25 cellular contexts compared by ENCODE assay signal in genomic region chr7:94294471-94295131, GRCh38.
DNase-seq lines count a peak whose midpoint lies in the region; ATAC-seq, FAIRE-seq and TF ChIP-seq lines count a peak whose summit lies in the region.
"Had no signal": no experiment of that assay in that cellular context is flagged by ENCODE, and none has a peak within 500 bp of the region (broad histone marks: within the 10 kb centered on the region; RNA-seq: fewer than 3 reads in every experiment).

No MANE protein-coding gene starts in this region.

- in situ Hi-C loops in K562 (cut with MboI) = no loop called here

- WGBS in K562 (ENCODE audit: insufficient coverage, low coverage, missing lambda C conversion rate) = 7% methylated on average over 6 of the region's 6 CpGs

- H3K36me3 Mint-ChIP-seq in HFFc6 (ENCODE audit: low read depth) (no peaks in the 10 kb centered on the region), glutamatergic neuron (ENCODE audit: unreplicated experiment) (no peaks in the 10 kb centered on the region)
- H3K36me3 Mint-ChIP-seq: activated naive CD4-positive, alpha-beta T cell treated with anti-CD3 and anti-CD28 coated beads, Interleukin-2, amount 10 ng/mL, durations not matched to agents 7 days and 5 days; CD8-positive, alpha-beta T cell; stimulated activated effector memory CD8-positive, alpha-beta T cell treated with anti-CD3 and anti-CD28 coated beads, Interleukin-12 subunit alpha, Interleukin-12 subunit beta, amount 100 ng/mL, for 72 hours had no signal

- H3K27ac ChIP-seq in K562 (ENCODE audit: extremely low read depth, low read depth, low read length) (no peak overlapping the region), osteoblast (ENCODE audit: low read depth, low read length) (no peak overlapping the region)
- H3K27ac ChIP-seq: left ventricle myocardium inferior, psoas muscle, RWPE1 had no signal

- H3K36me3 ChIP-seq in K562 (ENCODE audit: control insufficient read depth, insufficient read depth, low read length) (no peaks in the 10 kb centered on the region), osteoblast (ENCODE audit: insufficient read depth, low read length) (no peaks in the 10 kb centered on the region)
- H3K36me3 ChIP-seq: left ventricle myocardium inferior had no signal

- no peak for FAIRE-seq in K562 (lab: Jason Lieb, UNC)
- FAIRE-seq: G401.6 had no signal

- H3K27me3 ChIP-seq in K562 (ENCODE audit: control insufficient read depth in 2 of 2, insufficient read depth in 2 of 2, low read length in 2 of 2) = no peaks in the 10 kb centered on the region
- H3K27me3 ChIP-seq in osteoblast (ENCODE audit: insufficient read depth, low read length) = no peaks in the 10 kb centered on the region

- peaks cover 74% of the 10 kb centered on the region for H3K4me1 Mint-ChIP-seq in HFFc6 (ENCODE audit: low read depth)
- no peaks in the 10 kb centered on the region for H3K4me1 Mint-ChIP-seq in glutamatergic neuron (ENCODE audit: low read depth, unreplicated experiment)
- H3K4me1 Mint-ChIP-seq: activated naive CD4-positive, alpha-beta T cell treated with anti-CD3 and anti-CD28 coated beads, Interleukin-2, amount 10 ng/mL, durations not matched to agents 7 days and 5 days; stimulated activated effector memory CD8-positive, alpha-beta T cell treated with anti-CD3 and anti-CD28 coated beads, Interleukin-12 subunit alpha, Interleukin-12 subunit beta, amount 100 ng/mL, for 72 hours had no signal

- ATAC-seq in K562 (no peak), left cardiac atrium (no peak)
- ATAC-seq: activated T-cell treated with anti-CD3 and anti-CD28 coated beads, Interleukin-2, amount 50 U/mL, for 72 hours; CD8-positive, alpha-beta T cell; HCT116; mucosa of descending colon; psoas muscle; stimulated activated effector memory CD8-positive, alpha-beta T cell treated with anti-CD3 and anti-CD28 coated beads, Interleukin-12 subunit alpha, Interleukin-12 subunit beta, amount 100 ng/mL, for 72 hours had no signal

- BruUV-seq in K562 (replicated peaks; lab: Mats Ljungman, UMichigan) = no TSS peak

- no peak overlapping the region for H3K9ac ChIP-seq in K562 (ENCODE audit: insufficient read depth in 1 of 2, low read depth in 2 of 2, low read length in 2 of 2)

- H3K4me2 ChIP-seq in K562 (ENCODE audit: insufficient read depth, low read length) = no peak overlapping the region
- H3K4me2 ChIP-seq in osteoblast (ENCODE audit: insufficient read depth, low read length) = peak overlapping the region; percentile 12

- H3K9me3 Mint-ChIP-seq in HFFc6 = no peaks in the 10 kb centered on the region
- peaks cover 2% of the 10 kb centered on the region for H3K9me3 Mint-ChIP-seq in glutamatergic neuron (ENCODE audit: unreplicated experiment)
- H3K9me3 Mint-ChIP-seq: activated naive CD4-positive, alpha-beta T cell treated with anti-CD3 and anti-CD28 coated beads, Interleukin-2, amount 10 ng/mL, durations not matched to agents 7 days and 5 days; activated T-cell treated with anti-CD3 and anti-CD28 coated beads, Interleukin-2, amount 50 U/mL, for 72 hours; CD8-positive, alpha-beta T cell; dendritic cell treated with granulocyte-macrophage colony-stimulating factor and Interleukin-4, amounts not matched to agents 40 ng/mL and 50 ng/mL, for 4 days; stimulated activated effector memory CD8-positive, alpha-beta T cell treated with anti-CD3 and anti-CD28 coated beads, Interleukin-12 subunit alpha, Interleukin-12 subunit beta, amount 100 ng/mL, for 72 hours had no signal

- DNase-seq in HFFc6 (no peak), NOMO-1 treated with DMSO at 0.1 percent for 48 hours (lab: John Stamatoyannopoulos, UW; ENCODE audit: unreplicated experiment) (peak; percentile 88), K562 (ENCODE audit: extremely low read depth in 1 of 4, low spot score in 3 of 4) (no peak), osteoblast (ENCODE audit: insufficient read length, low spot score, missing footprints) (no peak), left cardiac atrium (no peak), glutamatergic neuron (no peak)
- no peak for DNase-seq in activated CD8-positive, alpha-beta memory T cell treated with anti-CD3 and anti-CD28 coated beads, Interleukin-2, amount 50 U/mL, for 48 hours
- DNase-seq: activated CD4-positive, CD25-positive, alpha-beta regulatory T cell treated with anti-CD3 and anti-CD28 coated beads, Interleukin-2, amount 50 U/mL, for 72 hours; activated naive CD4-positive, alpha-beta T cell treated with anti-CD3 and anti-CD28 coated beads, Interleukin-2, amount 10 ng/mL, durations not matched to agents 7 days and 5 days; activated T-cell treated with anti-CD3 and anti-CD28 coated beads, Interleukin-2, amount 50 U/mL, for 72 hours; AML-193; CD8-positive, alpha-beta T cell; KG1; left ventricle myocardium inferior; mucosa of descending colon; NCI-H1092; NCI-H2081; NCI-H446 treated with DMSO at 0.1 percent for 48 hours; psoas muscle; stimulated activated CD4-positive, alpha-beta T cell treated with anti-CD3 and anti-CD28 coated beads, Interleukin-2, amount 100 ng/mL, for 24 hours had no signal

- intact Hi-C loops in K562 (cut with micrococcal nuclease) = loop anchor here (10.0 kb wide), 1 partner anchor 1180 kb away; no protein-coding TSS in a partner anchor
- intact Hi-C loops in left cardiac atrium (cut with DNase I) = loop anchor here (5.0 to 10.0 kb wide), 3 partner anchors 100 to 953 kb away; partner anchors contain the start of gene COL1A2 (in 1 of the 2)

- TF ChIP-seq POLR2A in K562 (conservative IDR thresholded peaks at IDR 0.05) = no peak

- peak overlapping the region; percentile 25 for H3K27ac Mint-ChIP-seq in HFFc6
- no peak overlapping the region for H3K27ac Mint-ChIP-seq in glutamatergic neuron (ENCODE audit: unreplicated experiment)
- H3K27ac Mint-ChIP-seq: activated naive CD4-positive, alpha-beta T cell treated with anti-CD3 and anti-CD28 coated beads, Interleukin-2, amount 10 ng/mL, durations not matched to agents 7 days and 5 days; activated T-cell treated with anti-CD3 and anti-CD28 coated beads, Interleukin-2, amount 50 U/mL, for 72 hours; CD8-positive, alpha-beta T cell; dendritic cell treated with granulocyte-macrophage colony-stimulating factor and Interleukin-4, amounts not matched to agents 40 ng/mL and 50 ng/mL, for 4 days; stimulated activated effector memory CD8-positive, alpha-beta T cell treated with anti-CD3 and anti-CD28 coated beads, Interleukin-12 subunit alpha, Interleukin-12 subunit beta, amount 100 ng/mL, for 72 hours had no signal

- TF ChIP-seq EP300 in K562 (IDR thresholded peaks at IDR 0.05; ENCODE audit: low read length) = no peak

- no peak overlapping the region for H3K4me3 ChIP-seq in K562
- no peak overlapping the region for H3K4me3 ChIP-seq in osteoblast (ENCODE audit: insufficient read depth, low read length)
- H3K4me3 ChIP-seq: left ventricle myocardium inferior, mucosa of descending colon, psoas muscle had no signal

- H2AFZ ChIP-seq in K562 (ENCODE audit: low read depth, low read length) (no peak overlapping the region), osteoblast (ENCODE audit: low read length) (no peak overlapping the region)

- peak overlapping the region; percentile 86 for H3K4me3 Mint-ChIP-seq in HFFc6
- H3K4me3 Mint-ChIP-seq in glutamatergic neuron (ENCODE audit: unreplicated experiment) = no peak overlapping the region
- H3K4me3 Mint-ChIP-seq: activated naive CD4-positive, alpha-beta T cell treated with anti-CD3 and anti-CD28 coated beads, Interleukin-2, amount 10 ng/mL, durations not matched to agents 7 days and 5 days; activated T-cell treated with anti-CD3 and anti-CD28 coated beads, Interleukin-2, amount 50 U/mL, for 72 hours; CD8-positive, alpha-beta T cell; dendritic cell treated with granulocyte-macrophage colony-stimulating factor and Interleukin-4, amounts not matched to agents 40 ng/mL and 50 ng/mL, for 4 days; stimulated activated effector memory CD8-positive, alpha-beta T cell treated with anti-CD3 and anti-CD28 coated beads, Interleukin-12 subunit alpha, Interleukin-12 subunit beta, amount 100 ng/mL, for 72 hours had no signal

- H3K79me2 ChIP-seq in K562 (ENCODE audit: control insufficient read depth, insufficient read depth, low read length) (no peaks in the 10 kb centered on the region), osteoblast (ENCODE audit: insufficient read depth, low read length) (peaks cover 17% of the 10 kb centered on the region)

- H3K9me1 ChIP-seq in K562 (ENCODE audit: control insufficient read depth, insufficient read depth, low read length) = no peaks in the 10 kb centered on the region

- no peaks in the 10 kb centered on the region for H3K27me3 Mint-ChIP-seq in HFFc6 (ENCODE audit: insufficient read depth)
- H3K27me3 Mint-ChIP-seq in glutamatergic neuron (ENCODE audit: unreplicated experiment) = peaks cover 1% of the 10 kb centered on the region
- H3K27me3 Mint-ChIP-seq: activated naive CD4-positive, alpha-beta T cell treated with anti-CD3 and anti-CD28 coated beads, Interleukin-2, amount 10 ng/mL, durations not matched to agents 7 days and 5 days had no signal

- CTCF ChIA-PET in K562 (lab: Yijun Ruan, JAX; ENCODE audit: low intra/inter-chr PET ratio) = no interaction called here

- POLR2A ChIA-PET in K562 (lab: Yijun Ruan, JAX) = no interaction called here

- TF ChIP-seq RAD21 in K562 (CRISPR knock-in tag; conservative IDR thresholded peaks at IDR 0.05 in 1 of 2, IDR thresholded peaks at IDR 0.05 in 1 of 2) = no peak

- H3K9me3 ChIP-seq in K562 (replicated peaks; ENCODE audit: control insufficient read depth, insufficient read depth, low read depth, low read length) (no peaks in the 10 kb centered on the region), osteoblast (ENCODE audit: low read depth, low read length) (no peaks in the 10 kb centered on the region)
- H3K9me3 ChIP-seq: left ventricle myocardium inferior, mucosa of descending colon, psoas muscle had no signal

- TF ChIP-seq CTCF in HFFc6 (IDR thresholded peaks at IDR 0.05) = no peak
- TF ChIP-seq CTCF in K562 (IDR thresholded peaks at IDR 0.05 in 2 of 3, conservative IDR thresholded peaks at IDR 0.05 in 1 of 3; ENCODE audit: insufficient read depth in 2 of 3, low read depth in 1 of 3, low read length in 3 of 3) = no peak
- no peak for TF ChIP-seq CTCF in osteoblast (IDR thresholded peaks at IDR 0.05; ENCODE audit: extremely low read depth, low read depth, low read length)
- no peak for TF ChIP-seq CTCF in glutamatergic neuron (IDR thresholded peaks at IDR 0.05; ENCODE audit: partially characterized antibody, unreplicated experiment)

- H3K4me1 ChIP-seq in K562 (replicated peaks in 1 of 2; ENCODE audit: control insufficient read depth in 2 of 2, insufficient read depth in 2 of 2, low read length in 2 of 2) (no peaks in the 10 kb centered on the region), osteoblast (ENCODE audit: insufficient read depth, low read length) (peaks cover 42% of the 10 kb centered on the region)
- H3K4me1 ChIP-seq: psoas muscle had no signal

- H4K20me1 ChIP-seq in K562 (replicated peaks; ENCODE audit: control insufficient read depth, insufficient read depth, low read length) (no peaks in the 10 kb centered on the region), osteoblast (ENCODE audit: insufficient read depth, low read length) (no peaks in the 10 kb centered on the region)

TF ChIP-seq in K562, 482 proteins besides CTCF, POLR2A, EP300 and RAD21 (continues in another document):
- TF ChIP-seq HDAC1 (IDR thresholded peaks at IDR 0.05) (no peak), RAD51 (IDR thresholded peaks at IDR 0.05; ENCODE audit: borderline replicate concordance, low read depth) (no peak), FOXM1 (IDR thresholded peaks at IDR 0.05; ENCODE audit: low read depth) (no peak), FOXM1 (CRISPR knock-in tag; IDR thresholded peaks at IDR 0.05; ENCODE audit: low read depth) (no peak)
